In genomic region chr11:102452461-102453285, GRCh38 we compare ENCODE assay signal across 8 cellular contexts. TPM values are rescaled to one million over a fixed set of nuclear protein-coding genes. Genes with fewer than 3 reads are reported as not detected.
A peak's percentile ranks its signal among the peaks of the same experiment; 100 is the strongest.
DNase-seq lines count a peak whose midpoint lies in the region; ATAC-seq and TF ChIP-seq lines count a peak whose summit lies in the region.

TSS of gene TMEM123 (minus strand) at chr11:102452765. CDS start at chr11:102452623, 142 bp downstream.

- H3K4me3 ChIP-seq in right lobe of liver: peak within 1 kb of the TSS; percentile 81 to 90 (median 83)

- peak within 1 kb of the TSS; percentile 96 to 98 (median 98) for H3K27ac ChIP-seq in right lobe of liver

- peaks cover 0 to 6% (median 0%) of the 10 kb centered on the region in 4 donors for H3K36me3 ChIP-seq in right lobe of liver

- H3K4me1 ChIP-seq in right lobe of liver: peaks cover 0 to 53% (median 21%) of the 10 kb centered on the region in 4 donors

- intact Hi-C loops in right lobe of liver (cut with DNase I): no loop called here

- peak in 2 of 4 donors; percentile 15 to 22 for TF ChIP-seq CTCF in right lobe of liver (IDR thresholded peaks at IDR 0.05)

- H3K27me3 ChIP-seq in right lobe of liver: no peaks in the 10 kb centered on the region

- 0% methylated on average over 19 of the region's 82 CpGs for WGBS in right lobe of liver (ENCODE audit: insufficient coverage, low coverage, low lambda C conversion rate, missing lambda C conversion rate)

- ATAC-seq in GM19023 (IDR thresholded peaks at IDR 0.05; ENCODE audit: unreplicated experiment): peak; percentile 60
- ATAC-seq in HG03196 (IDR thresholded peaks at IDR 0.05; ENCODE audit: unreplicated experiment): peak; percentile 56
- peak; percentile 64 to 87 (median 76) for ATAC-seq in right lobe of liver

- no peaks in the 10 kb centered on the region for H3K9me3 ChIP-seq in right lobe of liver

- peak; percentile 80 to 86 for DNase-seq in AML-193 (lab: John Stamatoyannopoulos, UW)
- DNase-seq in NCI-H69 (lab: John Stamatoyannopoulos, UW): peak; percentile 92
- peak; percentile 88 to 90 for DNase-seq in activated CD4-positive, alpha-beta T cell treated with anti-CD3 and anti-CD28 coated beads, Interleukin-2, amount 50 U/mL, for 48 hours
- peak in 1 of 2 donors; percentile 78 for DNase-seq in dermis microvascular lymphatic vessel endothelial cell (ENCODE audit: low read depth in 2 of 2)
- peak; percentile 91 to 92 (median 92) for DNase-seq in right lobe of liver
- DNase-seq in stimulated activated CD4-positive, alpha-beta T cell treated with anti-CD3 and anti-CD28 coated beads, Interleukin-4, amount 100 ng/mL, for 48 hours (ENCODE audit: low read depth in 2 of 2): peak; percentile 84 to 85

- peak; percentile 71 for TF ChIP-seq POLR2A in right lobe of liver (IDR thresholded peaks at IDR 0.05)

RNA-seq across cellular contexts. Expression of gene TMEM123, which starts in this region (rescaled TPM):
- total RNA-seq in dermis microvascular lymphatic vessel endothelial cell (152 and 200 TPM in 2 replicates), right lobe of liver (100 to 1,000 TPM; 173 to 557 (median 229) TPM)
